8 cellular contexts compared by ENCODE assay signal in the genomic region with DNA sequence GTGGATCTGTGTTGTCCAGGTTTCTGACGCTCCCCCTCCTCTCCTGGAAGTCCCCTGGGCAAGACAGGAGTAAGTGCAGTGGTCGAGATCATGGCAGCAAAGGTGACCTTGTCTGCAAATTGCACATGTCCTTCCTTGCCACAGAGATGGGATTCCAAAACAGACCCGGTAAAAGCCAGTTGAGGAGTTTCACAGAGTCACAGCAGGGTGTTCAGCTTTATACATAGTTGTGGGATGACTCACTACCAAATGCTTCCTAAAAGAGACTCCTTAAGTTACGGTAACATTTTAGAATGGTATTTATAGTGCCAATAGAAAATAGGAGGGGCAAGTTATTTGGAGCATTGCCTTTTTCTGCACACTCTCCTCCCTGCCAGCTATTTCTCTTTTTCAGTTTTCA.
DNase-seq lines count a peak whose midpoint lies in the region; ATAC-seq and TF ChIP-seq lines count a peak whose summit lies in the region.

No MANE protein-coding gene starts in this region.

- no peaks in the 10 kb centered on the region for H4K20me1 ChIP-seq in fibroblast of lung (ENCODE audit: control insufficient read depth, extremely low read depth, insufficient read depth, low read length)

- H3K27ac ChIP-seq in Panc1 (ENCODE audit: low read length) (peak overlapping the region; percentile 99), fibroblast of lung (ENCODE audit: insufficient read depth, low read length) (peak overlapping the region; percentile 56)

- H3K9ac ChIP-seq in fibroblast of lung (ENCODE audit: insufficient read depth, low read length) = no peak overlapping the region

- H2AFZ ChIP-seq in fibroblast of lung (ENCODE audit: low read length) = peak overlapping the region; percentile 66

- H3K27ac Mint-ChIP-seq in osteocyte (ENCODE audit: unreplicated experiment) (peak overlapping the region; percentile 99), immature natural killer cell (no peak overlapping the region)

- H3K4me3 ChIP-seq in Panc1 (ENCODE audit: low read depth in 2 of 2, low read length in 2 of 2) (peak overlapping the region in 1 of 2 experiments; percentile 31; a peak in 2 of 4 replicates), fibroblast of lung (replicated peaks in 1 of 4; ENCODE audit: control extremely low read depth in 1 of 4, insufficient read depth in 1 of 4, low read depth in 3 of 4, low read length in 4 of 4) (no peak overlapping the region)

- H3K9me3 ChIP-seq in Panc1 (ENCODE audit: control insufficient read depth, insufficient read depth, low read depth, low read length) (no peaks in the 10 kb centered on the region), fibroblast of lung (ENCODE audit: control insufficient read depth, insufficient read depth, low read depth, low read length) (no peaks in the 10 kb centered on the region)

- POLR2A ChIA-PET in Panc1 (lab: Charles Lee) = interaction anchor here (0.5 to 1.6 kb wide), 2 partner anchors 79 to 645 kb away, joined by 3 to 4 read pairs; no protein-coding TSS in a partner anchor

- CTCF ChIA-PET in Panc1 (lab: Charles Lee) = no interaction called here

- no peaks in the 10 kb centered on the region for H3K9me3 Mint-ChIP-seq in osteocyte (ENCODE audit: unreplicated experiment)
- peaks cover 0 to 2% (median 0%) of the 10 kb centered on the region in 6 donors for H3K9me3 Mint-ChIP-seq in immature natural killer cell

- TF ChIP-seq CTCF in Panc1 (IDR thresholded peaks at IDR 0.05) (no peak), fibroblast of lung (conservative IDR thresholded peaks at IDR 0.05 in 1 of 2, IDR thresholded peaks at IDR 0.05 in 1 of 2; ENCODE audit: low read depth in 1 of 2, low read length in 2 of 2) (no peak), osteocyte (IDR thresholded peaks at IDR 0.05) (no peak)

- H3K36me3 Mint-ChIP-seq in osteocyte (ENCODE audit: unreplicated experiment) = no peaks in the 10 kb centered on the region
- H3K36me3 Mint-ChIP-seq in immature natural killer cell = no peaks in the 10 kb centered on the region

- H3K4me1 ChIP-seq in Panc1 (ENCODE audit: control insufficient read depth, insufficient read depth, low read length) (peaks cover 53% of the 10 kb centered on the region), fibroblast of lung (ENCODE audit: control insufficient read depth, extremely low read depth, insufficient read depth, low read length) (peaks cover 21% of the 10 kb centered on the region)

- in situ Hi-C loops in Panc1 (cut with HindIII; ENCODE audit: low pct_unique_long_range_greater_than_20kb, low sequenced_read_pairs) = no loop called here

- intact Hi-C loops in Panc1 (cut with micrococcal nuclease; ENCODE audit: unreplicated experiment) = loop anchor here (5.0 kb wide), 3 partner anchors 98 to 212 kb away; partner anchors contain the start of gene TGFB2

- H3K4me2 ChIP-seq in fibroblast of lung (ENCODE audit: extremely low read depth, insufficient read depth, low read length) = peak overlapping the region; percentile 51

- no peaks in the 10 kb centered on the region for H3K27me3 Mint-ChIP-seq in osteocyte (ENCODE audit: unreplicated experiment)
- peaks cover 0 to 3% (median 1%) of the 10 kb centered on the region in 3 donors for H3K27me3 Mint-ChIP-seq in immature natural killer cell (ENCODE audit: low read depth in 3 of 3)

- ATAC-seq in Panc1 (peak; percentile 92), HG02981 (IDR thresholded peaks at IDR 0.05; ENCODE audit: unreplicated experiment) (no peak)

- H3K36me3 ChIP-seq in Panc1 (ENCODE audit: control insufficient read depth, insufficient read depth, low read length) = no peaks in the 10 kb centered on the region
- no peaks in the 10 kb centered on the region for H3K36me3 ChIP-seq in fibroblast of lung (ENCODE audit: control insufficient read depth, insufficient read depth, low read length)

- H3K27me3 ChIP-seq in Panc1 (ENCODE audit: control insufficient read depth, insufficient read depth, low read length) = no peaks in the 10 kb centered on the region
- no peaks in the 10 kb centered on the region for H3K27me3 ChIP-seq in fibroblast of lung (ENCODE audit: control insufficient read depth, insufficient read depth, low read length)

- no TSS peak for BruUV-seq in Panc1 (replicated peaks; lab: Mats Ljungman, UMichigan)

- H3K4me3 Mint-ChIP-seq in osteocyte (ENCODE audit: unreplicated experiment) (peak overlapping the region; percentile 44), immature natural killer cell (no peak overlapping the region)

- H3K79me2 ChIP-seq in fibroblast of lung (ENCODE audit: control insufficient read depth, insufficient read depth, low read length) = no peaks in the 10 kb centered on the region

- DNase-seq in H4 (ENCODE audit: low spot score) = peak; percentile 89
- DNase-seq in Panc1 (ENCODE audit: low read depth, low spot score) = peak; percentile 86
- peak; percentile 84 to 95 for DNase-seq in fibroblast of lung (ENCODE audit: low read depth in 2 of 2)
- DNase-seq in osteocyte (ENCODE audit: extremely low spot score, unreplicated experiment) = no peak
- no peak for DNase-seq in DMS79 treated with DMSO at 0.1 percent for 48 hours (lab: John Stamatoyannopoulos, UW)
- no peak for DNase-seq in activated T-cell treated with anti-CD3 and anti-CD28 coated beads for 4 hours
- no peak for DNase-seq in immature natural killer cell

- H3K4me1 Mint-ChIP-seq in osteocyte (ENCODE audit: unreplicated experiment) (peaks cover 55% of the 10 kb centered on the region), immature natural killer cell (no peaks in the 10 kb centered on the region)

Comparison
In these comparisons a context has a peak if more than half of its experiments do, and no peak if none do; other contexts are left out.
1. DNase-seq: peak in H4 (single experiment), Panc1 (single experiment) and fibroblast of lung (2 of 2); none in osteocyte (single experiment), DMS79 treated with DMSO at 0.1 percent for 48 hours (single experiment), activated T-cell treated with anti-CD3 and anti-CD28 coated beads for 4 hours (single experiment) and immature natural killer cell (0 of 3).